ENCODE assay signal across 12 cellular contexts in the genomic region with DNA sequence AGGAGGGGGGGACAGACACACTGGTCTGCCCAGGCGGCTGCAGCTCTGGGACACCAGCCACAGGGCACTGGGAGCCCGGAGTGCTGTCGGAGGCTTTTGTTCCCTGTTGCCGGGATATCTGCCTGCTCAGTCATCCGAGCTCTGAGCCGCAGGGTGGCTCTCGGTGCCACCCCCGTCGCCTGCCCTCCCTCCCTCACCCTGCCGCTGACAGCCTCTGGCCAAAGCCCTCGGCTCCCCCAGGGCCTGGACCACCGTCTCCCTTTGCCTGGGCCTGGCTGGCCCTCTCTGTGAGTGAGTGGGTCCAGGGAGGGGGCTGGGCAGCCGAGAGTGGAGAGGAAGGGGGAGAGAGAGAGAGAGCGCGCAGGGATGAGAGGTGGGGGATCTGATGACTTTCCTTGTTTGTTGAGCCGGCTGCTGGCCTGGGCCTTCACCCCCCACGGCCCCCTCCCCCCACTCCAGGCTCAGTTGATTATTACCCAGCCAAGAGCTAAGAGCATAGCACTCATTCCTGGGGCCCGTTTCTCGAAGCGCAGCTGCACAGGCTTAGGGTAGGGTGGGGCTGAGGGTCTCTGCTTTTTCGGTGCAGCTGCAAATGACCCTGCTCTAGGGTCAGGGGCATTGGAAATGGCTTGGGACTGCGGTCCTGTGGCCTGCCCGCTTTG. TPM values are rescaled to one million over a fixed set of nuclear protein-coding genes. Genes with fewer than 3 reads are reported as not detected.
DNase-seq lines count a peak whose midpoint lies in the region; ATAC-seq and TF ChIP-seq lines count a peak whose summit lies in the region.
"Had no signal": no experiment of that assay in that cellular context is flagged by ENCODE, and none has a peak within 500 bp of the region (broad histone marks: within the 10 kb centered on the region; RNA-seq: fewer than 3 reads in every experiment).

No MANE protein-coding gene starts in this region.

- H3K9ac ChIP-seq in endodermal cell (ENCODE audit: extremely low read depth, low read length, poor library complexity, severe bottlenecking) (peak overlapping the region; percentile 18), MM.1S (ENCODE audit: low read length) (no peak overlapping the region)

- TF ChIP-seq CTCF in endodermal cell (conservative IDR thresholded peaks at IDR 0.05) (no peak), neural crest cell (conservative IDR thresholded peaks at IDR 0.05) (no peak), MM.1S (IDR thresholded peaks at IDR 0.05; ENCODE audit: low read length) (no peak)

- H3K9me3 Mint-ChIP-seq in endodermal cell (no peaks in the 10 kb centered on the region), neural crest cell (no peaks in the 10 kb centered on the region)
- H3K9me3 Mint-ChIP-seq: naive B cell had no signal

- peaks cover 92% of the 10 kb centered on the region for H3K27me3 Mint-ChIP-seq in endodermal cell (ENCODE audit: insufficient read depth)
- H3K27me3 Mint-ChIP-seq in neural crest cell (ENCODE audit: low read depth) = peaks cover 68% of the 10 kb centered on the region

- H3K4me3 Mint-ChIP-seq in endodermal cell = peak overlapping the region; percentile 82
- peak overlapping the region; percentile 81 for H3K4me3 Mint-ChIP-seq in neural crest cell

- no peaks in the 10 kb centered on the region for H3K36me3 ChIP-seq in endodermal cell (ENCODE audit: control insufficient read depth, insufficient read depth, low read length)
- no peaks in the 10 kb centered on the region for H3K36me3 ChIP-seq in MM.1S (replicated peaks; ENCODE audit: insufficient read depth, low read length)

- H2AFZ ChIP-seq in MM.1S (ENCODE audit: low read length) = no peak overlapping the region

- DNase-seq in DMS79 (lab: John Stamatoyannopoulos, UW) = peak; percentile 70
- DNase-seq in NCI-H2107 treated with DMSO at 0.1 percent for 48 hours (lab: John Stamatoyannopoulos, UW; ENCODE audit: unreplicated experiment) = peak; percentile 65
- DNase-seq in endodermal cell = peak; percentile 88
- DNase-seq in neural crest cell (ENCODE audit: low read depth, low spot score) = peak; percentile 69
- DNase-seq in GM19240 (ENCODE audit: insufficient read length, low spot score) = no peak
- no peak for DNase-seq in MM.1S
- no peak for DNase-seq in NCI-H1930 (lab: John Stamatoyannopoulos, UW)
- DNase-seq: EL, naive B cell, NCI-H187, T-helper 2 cell had no signal

- H4K20me1 ChIP-seq in MM.1S (ENCODE audit: insufficient read depth, low read length) = no peaks in the 10 kb centered on the region

- 0 to 4% methylated on average over 2 to 21 of the region's 23 CpGs for WGBS in endodermal cell (ENCODE audit: insufficient coverage in 1 of 2, insufficient read length in 1 of 2), 2 experiments

- peaks cover 29% of the 10 kb centered on the region for H3K4me1 ChIP-seq in endodermal cell (ENCODE audit: control insufficient read depth, insufficient read depth, low read length)
- H3K4me1 ChIP-seq in MM.1S (ENCODE audit: low read length) = 0 out of 2 replicates have a peak, but pooled peaks cover 6% of the 10 kb centered on the region

- H3K4me2 ChIP-seq in MM.1S (ENCODE audit: low read depth, low read length) = no peak overlapping the region

- H3K9me3 ChIP-seq in endodermal cell (ENCODE audit: control insufficient read depth, low read length) = no peaks in the 10 kb centered on the region
- no peaks in the 10 kb centered on the region for H3K9me3 ChIP-seq in MM.1S (replicated peaks; ENCODE audit: insufficient read depth, low read length)

- H3K4me1 Mint-ChIP-seq in endodermal cell (peaks cover 55% of the 10 kb centered on the region), neural crest cell (peaks cover 55% of the 10 kb centered on the region)

- no peaks in the 10 kb centered on the region for H3K79me2 ChIP-seq in MM.1S (ENCODE audit: low read length)

- H3K27ac Mint-ChIP-seq in endodermal cell (peak overlapping the region; percentile 87), neural crest cell (ENCODE audit: unreplicated experiment) (peak overlapping the region; percentile 95)
- H3K27ac Mint-ChIP-seq: naive B cell had no signal

- no peaks in the 10 kb centered on the region for H3K9me2 ChIP-seq in MM.1S (replicated peaks; ENCODE audit: insufficient read depth, low read length)

- H3K27ac ChIP-seq in endodermal cell (ENCODE audit: low read depth, low read length) (peak overlapping the region; percentile 85), MM.1S (ENCODE audit: low read length) (no peak overlapping the region)

- H3K27me3 ChIP-seq in endodermal cell (ENCODE audit: control insufficient read depth, insufficient read depth, low read length, poor library complexity, severe bottlenecking) = peaks cover 90% of the 10 kb centered on the region
- H3K27me3 ChIP-seq in MM.1S (replicated peaks; ENCODE audit: insufficient read depth, low read length) = peaks cover 27% of the 10 kb centered on the region

- no peak for ATAC-seq in HG03175 (IDR thresholded peaks at IDR 0.05; ENCODE audit: unreplicated experiment)

- peaks cover 8% of the 10 kb centered on the region for H3K36me3 Mint-ChIP-seq in endodermal cell (ENCODE audit: low read depth)
- H3K36me3 Mint-ChIP-seq in neural crest cell (ENCODE audit: low read depth) = no peaks in the 10 kb centered on the region
- H3K36me3 Mint-ChIP-seq: naive B cell had no signal

- H3K4me3 ChIP-seq in endodermal cell (ENCODE audit: low read length) = peak overlapping the region; percentile 70
- no peak overlapping the region for H3K4me3 ChIP-seq in MM.1S (ENCODE audit: low read length)

- no peaks in the 10 kb centered on the region for H3F3A ChIP-seq in MM.1S (ENCODE audit: insufficient read depth, low read length)

RNA-seq across cellular contexts. Expression of a gene that starts 2.7 kb away (rescaled TPM):
- total RNA-seq in endodermal cell (10 to 100 TPM; 17.8 to 23.6 TPM), neural crest cell (4.3 and 4.5 TPM in 2 replicates)
- 12.3 TPM for polyA plus RNA-seq in endodermal cell (2013, experiment 1 of 2)
- polyA plus RNA-seq in endodermal cell (2013, experiment 2 of 2) = 12.8 TPM

RNA-seq across cellular contexts. Expression of a gene that starts 34.8 kb away (rescaled TPM):
- 100 to 1,000 TPM; 159 to 187 TPM for total RNA-seq in endodermal cell
- 83.1 TPM for polyA plus RNA-seq in endodermal cell (2013, experiment 1 of 2)
- polyA plus RNA-seq in endodermal cell (2013, experiment 2 of 2) = 82.3 TPM
- 195 and 205 TPM in 2 replicates for total RNA-seq in neural crest cell

RNA-seq across cellular contexts. Expression of a gene that starts 59.4 kb away (rescaled TPM):
- total RNA-seq in endodermal cell (under 1 TPM in 1 of 2 donors, not detected in 1; 0.09 TPM), neural crest cell (0.19 TPM in 1 of 2 replicates, not detected in the other)
- polyA plus RNA-seq in endodermal cell (2013, experiment 1 of 2) = not detected
- not detected for polyA plus RNA-seq in endodermal cell (2013, experiment 2 of 2)

Comparison
In these comparisons a context has a peak if more than half of its experiments do, and no peak if none do; other contexts are left out.
1. DNase-seq: peak in DMS79 (single experiment), NCI-H2107 treated with DMSO at 0.1 percent for 48 hours (single experiment), endodermal cell (single experiment) and neural crest cell (single experiment); none in GM19240 (single experiment), MM.1S (single experiment) and NCI-H1930 (0 of 2).